In the genomic region with DNA sequence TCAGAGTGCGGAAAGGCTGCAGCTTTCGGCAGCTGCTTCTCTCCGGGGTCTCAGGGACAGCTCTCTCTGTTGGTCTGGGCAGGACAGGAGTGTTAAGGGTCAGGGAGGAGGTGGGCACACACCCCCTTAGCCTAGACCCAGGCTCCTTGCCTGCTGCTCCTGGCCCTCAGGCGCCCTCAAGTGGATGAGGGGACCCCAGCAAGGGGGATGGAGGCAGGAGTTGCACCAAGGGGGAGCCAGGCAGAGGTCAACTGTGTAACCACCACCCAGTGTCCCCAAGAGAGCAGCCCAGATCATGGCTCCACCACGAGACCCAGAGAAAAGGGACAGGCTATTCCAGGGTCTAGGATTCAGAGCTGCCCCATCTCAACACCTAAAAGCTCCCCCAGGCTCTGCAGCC, we compare ENCODE assay signal across 14 cellular contexts. TPM values are rescaled to one million over a fixed set of nuclear protein-coding genes. Genes with fewer than 3 reads are reported as not detected.
DNase-seq lines count a peak whose midpoint lies in the region; ATAC-seq and TF ChIP-seq lines count a peak whose summit lies in the region.
"Had no signal": no experiment of that assay in that cellular context is flagged by ENCODE, and none has a peak within 500 bp of the region (broad histone marks: within the 10 kb centered on the region; RNA-seq: fewer than 3 reads in every experiment).

No MANE protein-coding gene starts in this region.

- no peaks in the 10 kb centered on the region for H3K27me3 ChIP-seq in DND-41 (ENCODE audit: insufficient read depth, low read length, poor library complexity)
- H3K27me3 ChIP-seq in mesendoderm (ENCODE audit: insufficient read depth, low read length, poor library complexity) = no peaks in the 10 kb centered on the region
- H3K27me3 ChIP-seq: suprapubic skin had no signal

- H3K9ac ChIP-seq in DND-41 (ENCODE audit: low read depth, low read length) (no peak overlapping the region), mesendoderm (ENCODE audit: low read length) (no peak overlapping the region)

- H3K79me2 ChIP-seq in DND-41 (ENCODE audit: insufficient read depth, low read length) (no peaks in the 10 kb centered on the region), mesendoderm (ENCODE audit: control insufficient read depth, insufficient read depth, low read length) (no peaks in the 10 kb centered on the region)

- H3K27ac Mint-ChIP-seq in activated naive CD8-positive, alpha-beta T cell treated with anti-CD3 and anti-CD28 coated beads for 36 hours = peak overlapping the region; percentile 86

- H3K4me2 ChIP-seq in DND-41 (ENCODE audit: insufficient read depth, low read length) (no peak overlapping the region), mesendoderm (ENCODE audit: low read length) (no peak overlapping the region)

- H3K4me3 ChIP-seq in DND-41 (ENCODE audit: low read depth in 1 of 2, low read length in 2 of 2) = no peak overlapping the region
- H3K4me3 ChIP-seq in mesendoderm (ENCODE audit: low read length) = no peak overlapping the region
- H3K4me3 ChIP-seq: suprapubic skin had no signal

- ATAC-seq in DND-41 (ENCODE audit: insufficient read depth, low read depth) (peak; percentile 38; the same call in 1 of the 3 replicates), HG02623 (IDR thresholded peaks at IDR 0.05; ENCODE audit: unreplicated experiment) (no peak)

- no peak overlapping the region for H3K4me3 Mint-ChIP-seq in activated naive CD8-positive, alpha-beta T cell treated with anti-CD3 and anti-CD28 coated beads for 36 hours
- H3K4me3 Mint-ChIP-seq: nephron had no signal

- no peak overlapping the region for H4K5ac ChIP-seq in mesendoderm (ENCODE audit: low read length)

- H3K36me3 Mint-ChIP-seq in activated naive CD8-positive, alpha-beta T cell treated with anti-CD3 and anti-CD28 coated beads for 36 hours = peaks cover 19% of the 10 kb centered on the region

- H3K36me3 ChIP-seq in DND-41 (ENCODE audit: insufficient read depth, low read length) = no peaks in the 10 kb centered on the region
- H3K36me3 ChIP-seq in mesendoderm (ENCODE audit: control insufficient read depth, insufficient read depth, low read length) = no peaks in the 10 kb centered on the region
- H3K36me3 ChIP-seq: suprapubic skin had no signal

- no peak overlapping the region for H3K18ac ChIP-seq in mesendoderm (ENCODE audit: low read length)

- no peaks in the 10 kb centered on the region for H3K9me3 ChIP-seq in DND-41 (ENCODE audit: insufficient read depth, low read length, severe bottlenecking)
- H3K9me3 ChIP-seq: suprapubic skin had no signal

- H4K8ac ChIP-seq in mesendoderm (ENCODE audit: low read depth, low read length) = no peak overlapping the region

- no peaks in the 10 kb centered on the region for H3K79me1 ChIP-seq in mesendoderm (ENCODE audit: low read length)

- H2BK120ac ChIP-seq in mesendoderm (ENCODE audit: low read depth, low read length) = no peak overlapping the region

- no peak overlapping the region for H2AK5ac ChIP-seq in mesendoderm (ENCODE audit: low read length)

- TF ChIP-seq CTCF in DND-41 (IDR thresholded peaks at IDR 0.05; ENCODE audit: borderline replicate concordance, extremely low read depth, low read length, poor library complexity, severe bottlenecking) = peak; percentile 54

- H3K27me3 Mint-ChIP-seq in activated naive CD8-positive, alpha-beta T cell treated with anti-CD3 and anti-CD28 coated beads for 36 hours = no peaks in the 10 kb centered on the region

- H4K20me1 ChIP-seq in DND-41 (ENCODE audit: insufficient read depth, low read length) = no peaks in the 10 kb centered on the region

- no peaks in the 10 kb centered on the region for H3K9me3 Mint-ChIP-seq in activated naive CD8-positive, alpha-beta T cell treated with anti-CD3 and anti-CD28 coated beads for 36 hours
- H3K9me3 Mint-ChIP-seq: nephron had no signal

- H3K4ac ChIP-seq in mesendoderm (ENCODE audit: low read depth, low read length) = no peak overlapping the region

- H2BK5ac ChIP-seq in mesendoderm (ENCODE audit: low read length) = no peak overlapping the region

- peak; percentile 18 for DNase-seq in DND-41
- peak; percentile 47 for DNase-seq in HuH-7.5 (ENCODE audit: low spot score)
- DNase-seq in activated naive CD8-positive, alpha-beta T cell treated with anti-CD3 and anti-CD28 coated beads for 36 hours = no peak
- peak; percentile 33 for DNase-seq in mesendoderm
- no peak for DNase-seq in DMS114 treated with DMSO at 0.1 percent for 48 hours (lab: John Stamatoyannopoulos, UW; ENCODE audit: unreplicated experiment)
- DNase-seq in stimulated activated CD4-positive, alpha-beta T cell treated with anti-CD3 and anti-CD28 coated beads, Interleukin-4, amount 100 ng/mL, for 4 hours = no peak
- no peak for DNase-seq in NCI-H526 treated with DMSO at 0.1 percent for 48 hours (lab: John Stamatoyannopoulos, UW)
- DNase-seq: activated CD8-positive, alpha-beta memory T cell treated with anti-CD3 and anti-CD28 coated beads, Interleukin-2, amount 50 U/mL, for 4 hours; hypothalamus; NCI-H2081 treated with DMSO at 0.1 percent for 48 hours; SW 1271 had no signal

- peaks cover 35% of the 10 kb centered on the region for H3K4me1 Mint-ChIP-seq in activated naive CD8-positive, alpha-beta T cell treated with anti-CD3 and anti-CD28 coated beads for 36 hours

- peak overlapping the region; percentile 34 for H3K56ac ChIP-seq in mesendoderm (ENCODE audit: low read length)

- H3K27ac ChIP-seq in DND-41 (ENCODE audit: low read length) (no peak overlapping the region), mesendoderm (ENCODE audit: low read depth, low read length) (no peak overlapping the region)
- H3K27ac ChIP-seq: suprapubic skin had no signal

- no peak overlapping the region for H2AFZ ChIP-seq in DND-41 (ENCODE audit: low read depth, low read length)

- H3K23ac ChIP-seq in mesendoderm (ENCODE audit: low read length) = no peak overlapping the region

- no CpG with 5 or more reads among the region's 5 CpGs for WGBS in mesendoderm (ENCODE audit: extremely low coverage, insufficient coverage, low lambda C conversion rate)

- H3K4me1 ChIP-seq in DND-41 (ENCODE audit: insufficient read depth, low read length) = no peaks in the 10 kb centered on the region
- H3K4me1 ChIP-seq in mesendoderm (ENCODE audit: control insufficient read depth, low read depth, low read length) = no peaks in the 10 kb centered on the region
- H3K4me1 ChIP-seq: suprapubic skin had no signal

- no peak overlapping the region for H2BK15ac ChIP-seq in mesendoderm (replicated peaks; ENCODE audit: low read depth)

RNA-seq across cellular contexts. Expression of a gene that starts 26.9 kb away (rescaled TPM):
- 100 to 1,000 TPM; 136 to 142 TPM for total RNA-seq in activated naive CD8-positive, alpha-beta T cell treated with anti-CD3 and anti-CD28 coated beads for 36 hours
- 1.2 TPM for polyA plus RNA-seq in mesendoderm (2013, experiment 1 of 2)
- 1.1 TPM for polyA plus RNA-seq in mesendoderm (2013, experiment 2 of 2)

Comparison
In these comparisons a context has a peak if more than half of its experiments do, and no peak if none do; other contexts are left out.
1. DNase-seq: peak in DND-41 (single experiment), HuH-7.5 (single experiment) and mesendoderm (single experiment); none in activated naive CD8-positive, alpha-beta T cell treated with anti-CD3 and anti-CD28 coated beads for 36 hours (single experiment), DMS114 treated with DMSO at 0.1 percent for 48 hours (single experiment), stimulated activated CD4-positive, alpha-beta T cell treated with anti-CD3 and anti-CD28 coated beads, Interleukin-4, amount 100 ng/mL, for 4 hours (0 of 2) and NCI-H526 treated with DMSO at 0.1 percent for 48 hours (single experiment).